10 cellular contexts compared by ENCODE assay signal in genomic region chr3:141660598-141660947, GRCh38.
A peak's percentile ranks its signal among the peaks of the same experiment; 100 is the strongest.
DNase-seq lines count a peak whose midpoint lies in the region; ATAC-seq and TF ChIP-seq lines count a peak whose summit lies in the region.
"Had no signal": no experiment of that assay in that cellular context is flagged by ENCODE, and none has a peak within 500 bp of the region (broad histone marks: within the 10 kb centered on the region; RNA-seq: fewer than 3 reads in every experiment).

No MANE protein-coding gene starts in this region.

- H3K27ac Mint-ChIP-seq in osteocyte (ENCODE audit: unreplicated experiment), result no peak overlapping the region
- H3K27ac Mint-ChIP-seq: activated naive CD4-positive, alpha-beta T cell treated with anti-CD3 and anti-CD28 coated beads, Interleukin-2, amount 50 U/mL, for 72 hours had no signal

- no peaks in the 10 kb centered on the region for H3K4me1 ChIP-seq in RWPE2 (ENCODE audit: insufficient read depth, poor library complexity, severe bottlenecking)

- H3K9me3 ChIP-seq in RWPE2 (ENCODE audit: severe bottlenecking), result no peaks in the 10 kb centered on the region

- peaks cover 46% of the 10 kb centered on the region for H3K27me3 Mint-ChIP-seq in osteocyte (ENCODE audit: unreplicated experiment)

- H3K36me3 Mint-ChIP-seq in osteocyte (ENCODE audit: unreplicated experiment), result no peaks in the 10 kb centered on the region

- H3K36me3 ChIP-seq in RWPE2 (ENCODE audit: low read depth), result no peaks in the 10 kb centered on the region

- H3K4me3 ChIP-seq in AG04449 (ENCODE audit: low read depth, low read length), result peak overlapping the region; percentile 73
- peak overlapping the region; percentile 32 for H3K4me3 ChIP-seq in RWPE2 (ENCODE audit: severe bottlenecking)
- peak overlapping the region; percentile 43 for H3K4me3 ChIP-seq in fibroblast of mammary gland (ENCODE audit: control insufficient read depth, low read depth, low read length)

- ATAC-seq in RWPE2 (ENCODE audit: low read depth), result no peak
- no peak for ATAC-seq in HG03432 (IDR thresholded peaks at IDR 0.05; ENCODE audit: unreplicated experiment)
- no peak for ATAC-seq in GM21515 (IDR thresholded peaks at IDR 0.05; ENCODE audit: unreplicated experiment)
- no peak for ATAC-seq in GM19467 (IDR thresholded peaks at IDR 0.05; ENCODE audit: unreplicated experiment)

- DNase-seq in AG04449 (ENCODE audit: low read depth, low spot score), result no peak
- no peak for DNase-seq in RWPE2 (ENCODE audit: low spot score)
- no peak for DNase-seq in fibroblast of mammary gland (ENCODE audit: low read depth)
- no peak for DNase-seq in osteocyte (ENCODE audit: extremely low spot score, unreplicated experiment)
- no peak for DNase-seq in MV-4-11 (lab: John Stamatoyannopoulos, UW)
- DNase-seq: kidney glomerular epithelial cell had no signal

- TF ChIP-seq CTCF in AG04449 (IDR thresholded peaks at IDR 0.05; ENCODE audit: insufficient read depth, low read length, missing control alignments), result no peak
- no peak for TF ChIP-seq CTCF in RWPE2 (IDR thresholded peaks at IDR 0.05; ENCODE audit: poor library complexity, severe bottlenecking)
- TF ChIP-seq CTCF in fibroblast of mammary gland (conservative IDR thresholded peaks at IDR 0.05; ENCODE audit: control insufficient read depth, insufficient read depth, low read depth, low read length), result no peak
- TF ChIP-seq CTCF in osteocyte (IDR thresholded peaks at IDR 0.05), result no peak

- CTCF ChIA-PET in AG04449 (lab: Yijun Ruan, JAX), result interaction anchor here (0.6 to 1.5 kb wide), 2 partner anchors 17 to 219 kb away, joined by 3 to 7 read pairs; no protein-coding TSS in a partner anchor

- peaks cover 12% of the 10 kb centered on the region for H3K27me3 ChIP-seq in RWPE2 (ENCODE audit: insufficient read depth, poor library complexity, severe bottlenecking)

- H3K4me3 Mint-ChIP-seq in osteocyte (ENCODE audit: unreplicated experiment), result peak overlapping the region; percentile 84

- H3K4me1 Mint-ChIP-seq in osteocyte (ENCODE audit: unreplicated experiment), result peaks cover 19% of the 10 kb centered on the region

- no peaks in the 10 kb centered on the region for H3K9me3 Mint-ChIP-seq in osteocyte (ENCODE audit: unreplicated experiment)
- H3K9me3 Mint-ChIP-seq: activated naive CD4-positive, alpha-beta T cell treated with anti-CD3 and anti-CD28 coated beads, Interleukin-2, amount 50 U/mL, for 72 hours had no signal

- POLR2A ChIA-PET in AG04449 (lab: Yijun Ruan, JAX), result no interaction called here

- H3K27ac ChIP-seq in RWPE2 (ENCODE audit: poor library complexity, severe bottlenecking), result no peak overlapping the region
